ENCODE assay signal across 17 cellular contexts in the genomic region with DNA sequence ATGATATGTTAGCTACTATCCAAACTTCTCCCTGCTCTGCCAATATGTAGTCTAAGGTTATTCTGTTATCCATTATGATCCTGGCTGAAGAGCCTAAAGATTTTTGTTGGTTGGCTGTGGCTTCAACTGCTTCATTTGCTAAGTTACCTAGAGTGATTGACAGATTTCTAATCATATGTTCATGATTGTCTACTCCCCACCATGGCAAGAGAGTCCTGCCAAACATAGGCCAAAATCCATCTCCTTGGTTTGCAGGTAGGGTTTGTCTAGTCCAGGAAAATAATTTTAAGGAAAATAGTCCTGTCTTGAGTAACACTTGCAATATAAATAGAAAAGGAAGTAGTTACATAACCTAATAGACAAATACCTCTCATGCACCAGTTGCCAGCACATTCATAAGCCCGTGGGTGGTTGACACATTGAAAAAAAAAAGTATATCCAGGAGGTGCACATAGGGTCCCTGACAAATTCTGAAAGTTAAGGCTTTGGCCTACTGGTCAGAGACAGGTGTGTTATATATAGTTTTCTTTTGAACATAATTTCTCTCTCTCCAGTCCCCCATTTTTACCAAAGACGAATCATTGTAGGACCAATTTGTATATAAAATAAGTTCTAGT. TPM values are rescaled to one million over a fixed set of nuclear protein-coding genes. Genes with fewer than 3 reads are reported as not detected.
A peak's percentile ranks its signal among the peaks of the same experiment; 100 is the strongest.
DNase-seq lines count a peak whose midpoint lies in the region; ATAC-seq, FAIRE-seq and TF ChIP-seq lines count a peak whose summit lies in the region.
"Had no signal": no experiment of that assay in that cellular context is flagged by ENCODE, and none has a peak within 500 bp of the region (broad histone marks: within the 10 kb centered on the region; RNA-seq: fewer than 3 reads in every experiment).

No MANE protein-coding gene starts in this region.

- no peaks in the 10 kb centered on the region for H3K27me3 Mint-ChIP-seq in activated CD4-positive, alpha-beta T cell treated with anti-CD3 and anti-CD28 coated beads for 36 hours

- no peak for TF ChIP-seq CTCF in GM12878 (IDR thresholded peaks at IDR 0.05 in 2 of 3, conservative IDR thresholded peaks at IDR 0.05 in 1 of 3; ENCODE audit: control insufficient read depth in 2 of 3, extremely low read depth in 1 of 3, insufficient read depth in 1 of 3, low read depth in 3 of 3, low read length in 3 of 3)
- TF ChIP-seq CTCF in foreskin fibroblast (IDR thresholded peaks at IDR 0.05; ENCODE audit: low read depth, low read length): no peak

- peak overlapping the region; percentile 98 for H3K27ac ChIP-seq in GM12878 (ENCODE audit: control insufficient read depth, insufficient read depth)

- in situ Hi-C loops in GM12878 (cut with MboI): no loop called here
- in situ Hi-C loops in HAP-1 (cut with MboI; ENCODE audit: low sequenced_read_pairs): no loop called here

- DNase-seq in GM12878 (ENCODE audit: low read depth, low spot score): peak; percentile 64
- no peak for DNase-seq in NCI-H226
- DNase-seq in foreskin fibroblast: no peak
- DNase-seq in activated CD4-positive, alpha-beta T cell treated with anti-CD3 and anti-CD28 coated beads for 36 hours: no peak
- DNase-seq in HAP-1 (ENCODE audit: low spot score in 2 of 2): no peak
- DNase-seq: activated naive CD8-positive, alpha-beta T cell treated with anti-CD3 and anti-CD28 coated beads, Interleukin-2, amount 10 ng/mL, durations not matched to agents 7 days and 5 days; C1 segment of cervical spinal cord; hippocampal formation; mesenchymal stem cell; NCI-H446 treated with DMSO at 0.1 percent for 48 hours; stimulated activated CD4-positive, alpha-beta T cell treated with anti-CD3 and anti-CD28 coated beads, Interleukin-4, amount 100 ng/mL, for 24 hours had no signal

- WGBS in GM12878 (ENCODE audit: insufficient coverage, insufficient replicate concordance, low lambda C conversion rate, missing lambda C conversion rate): 2% methylated on average over 2 of the region's 2 CpGs

- no peak for FAIRE-seq in GM12878 (lab: Jason Lieb, UNC)
- FAIRE-seq: K562 had no signal

- H3K27ac Mint-ChIP-seq in activated CD4-positive, alpha-beta T cell treated with anti-CD3 and anti-CD28 coated beads for 36 hours: no peak overlapping the region
- H3K27ac Mint-ChIP-seq: activated naive CD8-positive, alpha-beta T cell treated with anti-CD3 and anti-CD28 coated beads, Interleukin-2, amount 10 ng/mL, durations not matched to agents 7 days and 5 days had no signal

- POLR2A ChIA-PET in GM12878 (lab: Charles Lee): interaction anchor here (0.7 to 1.3 kb wide), 2 partner anchors 8 to 136 kb away, joined by 4 to 5 read pairs; no protein-coding TSS in a partner anchor
- POLR2A ChIA-PET in activated CD4-positive, alpha-beta T cell treated with anti-CD3 and anti-CD28 coated beads for 36 hours (lab: Charles Lee): no interaction called here

- BruUV-seq in GM12878 (replicated peaks; lab: Mats Ljungman, UMichigan): no TSS peak

- no peaks in the 10 kb centered on the region for H3K36me3 Mint-ChIP-seq in activated CD4-positive, alpha-beta T cell treated with anti-CD3 and anti-CD28 coated beads for 36 hours (ENCODE audit: low read depth)
- H3K36me3 Mint-ChIP-seq: activated naive CD8-positive, alpha-beta T cell treated with anti-CD3 and anti-CD28 coated beads, Interleukin-2, amount 10 ng/mL, durations not matched to agents 7 days and 5 days had no signal

- H3K27me3 ChIP-seq in GM12878 (replicated peaks in 1 of 2; ENCODE audit: control insufficient read depth in 2 of 2, insufficient read depth in 2 of 2, low read length in 1 of 2) (no peaks in the 10 kb centered on the region), HAP-1 (ENCODE audit: low read depth) (no peaks in the 10 kb centered on the region)

- H3K9me3 Mint-ChIP-seq in activated CD4-positive, alpha-beta T cell treated with anti-CD3 and anti-CD28 coated beads for 36 hours (ENCODE audit: low read depth): no peaks in the 10 kb centered on the region
- H3K9me3 Mint-ChIP-seq: activated naive CD8-positive, alpha-beta T cell treated with anti-CD3 and anti-CD28 coated beads, Interleukin-2, amount 10 ng/mL, durations not matched to agents 7 days and 5 days had no signal

- no peaks in the 10 kb centered on the region for H4K20me1 ChIP-seq in GM12878 (ENCODE audit: control insufficient read depth, insufficient read depth)

- H3K4me1 Mint-ChIP-seq in activated CD4-positive, alpha-beta T cell treated with anti-CD3 and anti-CD28 coated beads for 36 hours: peaks cover 38% of the 10 kb centered on the region
- H3K4me1 Mint-ChIP-seq: activated naive CD8-positive, alpha-beta T cell treated with anti-CD3 and anti-CD28 coated beads, Interleukin-2, amount 10 ng/mL, durations not matched to agents 7 days and 5 days had no signal

- ATAC-seq in GM18511 (IDR thresholded peaks at IDR 0.05; ENCODE audit: unreplicated experiment): peak; percentile 54
- ATAC-seq in GM21367 (IDR thresholded peaks at IDR 0.05; ENCODE audit: unreplicated experiment): peak; percentile 39
- peak; percentile 35 for ATAC-seq in HG03196 (IDR thresholded peaks at IDR 0.05; ENCODE audit: unreplicated experiment)
- ATAC-seq in GM12878: peak; percentile 48
- ATAC-seq in activated CD4-positive, alpha-beta T cell treated with anti-CD3 and anti-CD28 coated beads for 36 hours: no peak
- ATAC-seq: K562 had no signal

- no peak for TF ChIP-seq RAD21 in GM12878 (IDR thresholded peaks at IDR 0.05; ENCODE audit: insufficient read depth, low read depth, low read length)

- no peak for TF ChIP-seq POLR2A in GM12878 (IDR thresholded peaks at IDR 0.05; ENCODE audit: low read depth, low read length)

- intact Hi-C loops in GM12878 (cut with micrococcal nuclease; ENCODE audit: unreplicated experiment): loop anchor here (2.0 kb wide), 1 partner anchor 484 kb away; no protein-coding TSS in a partner anchor
- intact Hi-C loops in activated CD4-positive, alpha-beta T cell treated with anti-CD3 and anti-CD28 coated beads for 36 hours (cut with DNase I, micrococcal nuclease): no loop called here

- CTCF ChIA-PET in GM12878 (lab: Yijun Ruan, JAX): interaction anchor here (1.2 to 4.6 kb wide), 5 partner anchors 8 to 73 kb away, joined by 3 to 36 read pairs (median 4); no protein-coding TSS in a partner anchor
- CTCF ChIA-PET in activated CD4-positive, alpha-beta T cell treated with anti-CD3 and anti-CD28 coated beads for 36 hours (lab: Charles Lee): no interaction called here

- peak overlapping the region; percentile 96 for H3K9ac ChIP-seq in GM12878 (ENCODE audit: control insufficient read depth, insufficient read depth, low read length)

- TF ChIP-seq EP300 in GM12878 (IDR thresholded peaks at IDR 0.05; ENCODE audit: borderline replicate concordance in 1 of 2, control insufficient read depth in 1 of 2, low read depth in 2 of 2, low read length in 2 of 2): no peak

- H3K4me3 ChIP-seq in GM12878 (peak overlapping the region; percentile 66), foreskin fibroblast (ENCODE audit: low read depth in 1 of 2, low read length in 2 of 2) (no peak overlapping the region), HAP-1 (no peak overlapping the region)
- H3K4me3 ChIP-seq: K562 had no signal

- H3K4me1 ChIP-seq in GM12878 (ENCODE audit: control insufficient read depth, insufficient read depth, low read length): peaks cover 15% of the 10 kb centered on the region
- H3K4me1 ChIP-seq in HAP-1: peaks cover 3% of the 10 kb centered on the region

- no peaks in the 10 kb centered on the region for H3K36me3 ChIP-seq in GM12878 (ENCODE audit: control insufficient read depth in 2 of 2, insufficient read depth in 2 of 2, low read length in 1 of 2)
- H3K36me3 ChIP-seq in HAP-1 (replicated peaks): no peaks in the 10 kb centered on the region

- RAD21 ChIA-PET in GM12878 (lab: Charles Lee; ENCODE audit: unreplicated experiment): interaction anchor here (0.7 to 2.3 kb wide), 3 partner anchors 73 to 486 kb away, joined by 3 to 15 read pairs (median 7); no protein-coding TSS in a partner anchor

- H3K9me3 ChIP-seq in GM12878 (replicated peaks; ENCODE audit: control insufficient read depth, insufficient read depth, low read length) (no peaks in the 10 kb centered on the region), HAP-1 (0 out of 2 replicates have a peak, but pooled peaks cover 3% of the 10 kb centered on the region)

- H3K4me3 Mint-ChIP-seq in activated CD4-positive, alpha-beta T cell treated with anti-CD3 and anti-CD28 coated beads for 36 hours: no peak overlapping the region
- H3K4me3 Mint-ChIP-seq: activated naive CD8-positive, alpha-beta T cell treated with anti-CD3 and anti-CD28 coated beads, Interleukin-2, amount 10 ng/mL, durations not matched to agents 7 days and 5 days had no signal

- SMC1A ChIA-PET in GM12878 (lab: Charles Lee; ENCODE audit: uncharacterized antibody, unreplicated experiment): interaction anchor here (2.5 kb wide), 1 partner anchor 13 kb away, joined by 11 read pairs; no protein-coding TSS in a partner anchor

- no peak overlapping the region for H2AFZ ChIP-seq in GM12878 (ENCODE audit: control insufficient read depth, low read depth, low read length)

- H3K79me2 ChIP-seq in GM12878 (ENCODE audit: control insufficient read depth, insufficient read depth, low read length): peaks cover 83% of the 10 kb centered on the region

- peak overlapping the region; percentile 95 for H3K4me2 ChIP-seq in GM12878 (ENCODE audit: control insufficient read depth, insufficient read depth)

TF ChIP-seq in GM12878, 131 proteins besides CTCF, POLR2A, EP300 and RAD21 (continues in another document):
- peak; percentile 45; the same call in 1 of the 2 replicates for TF ChIP-seq ZBED1 (IDR thresholded peaks at IDR 0.05; ENCODE audit: borderline replicate concordance)

RNA-seq across cellular contexts. Expression of gene CBY2, which starts 5.4 kb away (rescaled TPM):
- total RNA-seq in GM12878 (2013; cell fraction: nucleolus; rRNA removed): not detected in 2 replicates
- total RNA-seq in GM12878 (2014; rRNA removed) (not detected in 2 replicates), GM12878 (2014; rRNA removed; fragmentation: Illumina TruSeq; extraction: Trizol) (0.13 TPM in 1 of 2 replicates, not detected in the other), GM12878 (2021) (0.53 and 0.64 TPM in 2 replicates)
- not detected for polyA plus RNA-seq in GM12878 (2011; ENCODE audit: low read depth)
- polyA plus RNA-seq in GM12878 (2011; rRNA removed) (not detected in 2 replicates), GM12878 (2014; fragmentation: Illumina TruSeq; extraction: Trizol) (not detected in 2 replicates), GM12878 (2014; fragmentation: Nextera tagmentation; extraction: Ambion mirVana) (not detected), GM12878 (2014; rRNA removed) (not detected in 2 replicates), GM12878 (2016; fragmentation: Nextera tagmentation; extraction: Ambion mirVana) (under 1 TPM; 0.08 to 0.32 TPM)
- polyA plus RNA-seq in GM12878 (2011; cell fraction: cytosol; rRNA removed): 0.12 TPM in 1 of 2 replicates, not detected in the other
- 0.07 TPM in 1 of 2 replicates, not detected in the other for polyA plus RNA-seq in GM12878 (2011; cell fraction: nucleus; rRNA removed)
- polyA plus RNA-seq in GM12878 (2012): not detected in 2 replicates
- 0.29 and 0.36 TPM in 2 replicates for polyA minus RNA-seq in GM12878 (2011; rRNA and poly(A)+ RNA removed)
- polyA minus RNA-seq in GM12878 (2011; cell fraction: cytosol; rRNA and poly(A)+ RNA removed): not detected in 2 replicates
- polyA minus RNA-seq in GM12878 (2011; cell fraction: nucleus; rRNA and poly(A)+ RNA removed): 0.24 and 1.1 TPM in 2 replicates
- total RNA-seq in activated CD4-positive, alpha-beta T cell treated with anti-CD3 and anti-CD28 coated beads for 36 hours: not detected
- total RNA-seq: activated naive CD8-positive, alpha-beta T cell treated with anti-CD3 and anti-CD28 coated beads, Interleukin-2, amount 10 ng/mL, durations not matched to agents 7 days and 5 days; posterior vena cava; SK-MEL-5 had no signal
- polyA plus RNA-seq: K562 had no signal
